In the genomic region with DNA sequence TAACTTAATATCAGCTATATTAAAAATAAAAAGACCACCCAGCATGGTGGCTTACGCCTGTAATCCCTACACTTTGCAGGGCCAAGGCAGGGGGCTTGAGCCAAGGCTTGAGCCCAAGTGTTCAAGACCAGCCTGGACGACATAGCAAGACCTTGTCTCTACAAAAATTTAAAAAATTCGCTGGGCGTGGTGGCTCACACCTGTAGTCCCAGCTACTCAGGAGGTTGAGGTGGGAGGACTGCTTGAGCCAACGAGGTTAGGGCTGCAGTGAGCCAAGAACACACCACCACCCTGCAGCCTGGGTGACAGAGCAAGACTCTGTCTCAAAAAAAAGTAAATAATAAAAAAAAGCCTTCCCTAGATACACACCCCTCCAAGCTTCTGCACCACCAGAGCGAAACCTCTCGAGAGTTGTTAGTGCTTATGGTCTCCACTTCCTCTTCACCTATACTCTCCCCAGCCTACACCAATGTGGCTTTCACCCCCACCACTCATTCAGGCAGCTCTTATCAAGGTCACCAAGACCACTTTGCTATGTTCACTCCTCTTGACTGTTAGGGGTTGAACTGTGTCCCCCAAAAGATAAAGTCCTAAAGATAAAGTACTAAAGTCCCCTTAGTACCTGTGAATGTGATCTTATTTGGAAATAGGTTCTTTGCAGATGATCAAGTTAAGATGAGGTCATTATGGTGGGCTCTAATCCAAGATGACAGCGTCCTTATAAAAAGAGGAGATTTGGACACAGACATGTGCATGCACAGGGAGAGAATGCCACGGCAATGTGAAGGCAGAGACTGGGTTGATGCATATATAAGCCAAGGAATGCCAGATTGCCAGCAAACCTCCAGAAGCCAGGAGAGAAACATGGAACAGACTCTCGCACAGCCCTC, we compare ENCODE assay signal across 9 cellular contexts. TPM values are rescaled to one million over a fixed set of nuclear protein-coding genes. Genes with fewer than 3 reads are reported as not detected.
DNase-seq lines count a peak whose midpoint lies in the region; ATAC-seq, FAIRE-seq and TF ChIP-seq lines count a peak whose summit lies in the region.
"Had no signal": no experiment of that assay in that cellular context is flagged by ENCODE, and none has a peak within 500 bp of the region (broad histone marks: within the 10 kb centered on the region; RNA-seq: fewer than 3 reads in every experiment).

No MANE protein-coding gene starts in this region.

- peaks cover 16% of the 10 kb centered on the region; the same call in 1 of the 2 replicates for H3K4me1 ChIP-seq in HEK293 (ENCODE audit: control insufficient read depth, insufficient read depth, low read length)
- peaks cover 29% of the 10 kb centered on the region for H3K4me1 ChIP-seq in astrocyte (ENCODE audit: insufficient read depth, low read length)
- peaks cover 30% of the 10 kb centered on the region for H3K4me1 ChIP-seq in mesodermal cell (ENCODE audit: control insufficient read depth, insufficient read depth, low read length, poor library complexity, severe bottlenecking)
- no peaks in the 10 kb centered on the region; the same call in 1 of the 2 replicates for H3K4me1 ChIP-seq in Karpas-422 (ENCODE audit: low read length)

- H3K79me2 ChIP-seq in astrocyte (ENCODE audit: insufficient read depth, low read length) (no peaks in the 10 kb centered on the region), Karpas-422 (ENCODE audit: low read length) (no peaks in the 10 kb centered on the region)

- FAIRE-seq in astrocyte (lab: Jason Lieb, UNC): no peak

- no peaks in the 10 kb centered on the region; the same call in 1 of the 2 replicates for H3K9me3 ChIP-seq in AG04450 (ENCODE audit: control insufficient read depth, insufficient read depth, low read length)
- no peaks in the 10 kb centered on the region for H3K9me3 ChIP-seq in HEK293 (ENCODE audit: control insufficient read depth, insufficient read depth, low read depth, low read length)
- no peaks in the 10 kb centered on the region for H3K9me3 ChIP-seq in astrocyte (ENCODE audit: insufficient read depth, low read depth, low read length)
- H3K9me3 ChIP-seq in mesodermal cell (ENCODE audit: control insufficient read depth, low read length): no peaks in the 10 kb centered on the region
- H3K9me3 ChIP-seq in Karpas-422 (ENCODE audit: low read length): no peaks in the 10 kb centered on the region

- TF ChIP-seq CTCF in AG04450 (IDR thresholded peaks at IDR 0.05; ENCODE audit: low read depth, low read length) (no peak), HEK293 (tag by site-specific recombination; IDR thresholded peaks at IDR 0.05) (no peak), astrocyte (IDR thresholded peaks at IDR 0.05; ENCODE audit: insufficient read depth, low read depth, low read length) (no peak)

- DNase-seq in AG04450 (ENCODE audit: low read depth, low spot score) (no peak), astrocyte (ENCODE audit: low read depth) (peak; percentile 46), Karpas-422 (no peak), hypothalamus (lab: John Stamatoyannopoulos, UW) (no peak), NCI-H2107 (lab: John Stamatoyannopoulos, UW) (no peak)
- DNase-seq: NCI-H1694 had no signal

- peak overlapping the region; percentile 71 for H3K9ac ChIP-seq in astrocyte (ENCODE audit: low read length)
- no peak overlapping the region for H3K9ac ChIP-seq in Karpas-422 (ENCODE audit: low read length)

- H3K27ac ChIP-seq in AG04450 (ENCODE audit: low read depth, low read length) (peak overlapping the region; percentile 90), HEK293 (ENCODE audit: extremely low read depth, low read depth, low read length) (no peak overlapping the region), astrocyte (ENCODE audit: low read depth, low read length) (peak overlapping the region; percentile 86), mesodermal cell (ENCODE audit: low read depth, low read length, severe bottlenecking) (peak overlapping the region; percentile 94), Karpas-422 (ENCODE audit: low read length) (no peak overlapping the region)

- H3K4me2 ChIP-seq in astrocyte (ENCODE audit: low read length) (peak overlapping the region; percentile 82), Karpas-422 (ENCODE audit: low read depth, low read length, poor library complexity, severe bottlenecking) (no peak overlapping the region)

- H3K27ac Mint-ChIP-seq in astrocyte (ENCODE audit: unreplicated experiment): peak overlapping the region; percentile 97

- H3K4me3 ChIP-seq in AG04450 (ENCODE audit: low read depth, low read length) (no peak overlapping the region), HEK293 (ENCODE audit: low read depth, low read length) (no peak overlapping the region), astrocyte (ENCODE audit: insufficient read depth, low read depth, low read length) (no peak overlapping the region), mesodermal cell (ENCODE audit: extremely low read depth, insufficient read depth, low read length, poor library complexity, severe bottlenecking) (no peak overlapping the region), Karpas-422 (ENCODE audit: low read length) (no peak overlapping the region)

- no peaks in the 10 kb centered on the region for H3K27me3 Mint-ChIP-seq in astrocyte (ENCODE audit: low read depth, unreplicated experiment)

- H3K4me1 Mint-ChIP-seq in astrocyte (ENCODE audit: low read depth, unreplicated experiment): peaks cover 31% of the 10 kb centered on the region

- WGBS in mesodermal cell (ENCODE audit: insufficient coverage in 2 of 2), 2 experiments: 92 to 99% methylated on average over 7 to 10 of the region's 10 CpGs

- H3K36me3 ChIP-seq in HEK293 (ENCODE audit: control insufficient read depth in 2 of 2, insufficient read depth in 1 of 2, low read length in 2 of 2) (peaks cover 0 to 3% of the 10 kb centered on the region in 2 experiments; a peak in 1 of 3 replicates), astrocyte (ENCODE audit: insufficient read depth, low read length) (no peaks in the 10 kb centered on the region), mesodermal cell (ENCODE audit: control insufficient read depth, insufficient read depth, low read length) (peaks cover 16% of the 10 kb centered on the region), Karpas-422 (ENCODE audit: insufficient read depth, low read length) (no peaks in the 10 kb centered on the region)

- H3K36me3 Mint-ChIP-seq in astrocyte (ENCODE audit: low read depth, unreplicated experiment): peaks cover 18% of the 10 kb centered on the region

- POLR2A ChIA-PET in AG04450 (lab: Yijun Ruan, JAX) (interaction anchor here (1.2 to 1.4 kb wide), 3 partner anchors 13 to 69 kb away, joined by 3 to 4 read pairs (median 3); no protein-coding TSS in a partner anchor), HEK293 (lab: Yijun Ruan, JAX) (interaction anchor here (1.3 to 1.5 kb wide), 3 partner anchors 76 to 98 kb away, joined by 4 to 6 read pairs (median 5); a partner anchor contains a TSS)

- CTCF ChIA-PET in AG04450 (lab: Charles Lee) (interaction anchor here (1.6 to 3.0 kb wide), 2 partner anchors 13 to 20 kb away, joined by 8 to 12 read pairs; no protein-coding TSS in a partner anchor), HEK293 (lab: Yijun Ruan, JAX) (interaction anchor here (0.6 to 7.5 kb wide), 7 partner anchors 14 to 1449 kb away, joined by 3 to 55 read pairs (median 5); no protein-coding TSS in a partner anchor)

- no peaks in the 10 kb centered on the region for H3K9me2 ChIP-seq in Karpas-422 (replicated peaks; ENCODE audit: insufficient read depth, low read length)

- H2AFZ ChIP-seq in astrocyte (ENCODE audit: low read depth, low read length) (no peak overlapping the region), Karpas-422 (ENCODE audit: low read length) (no peak overlapping the region)

- no peaks in the 10 kb centered on the region for H3K9me3 Mint-ChIP-seq in astrocyte (ENCODE audit: unreplicated experiment)

- H4K20me1 ChIP-seq in astrocyte (ENCODE audit: insufficient read depth, low read length) (no peaks in the 10 kb centered on the region), Karpas-422 (ENCODE audit: insufficient read depth, low read depth, low read length) (no peaks in the 10 kb centered on the region)

- no peak for ATAC-seq in HG02798 (IDR thresholded peaks at IDR 0.05; ENCODE audit: poor library complexity, unreplicated experiment)

- H3K4me3 Mint-ChIP-seq in astrocyte (ENCODE audit: unreplicated experiment): peak overlapping the region; percentile 20

- H3K27me3 ChIP-seq in AG04450 (ENCODE audit: control insufficient read depth, insufficient read depth, low read length) (no peaks in the 10 kb centered on the region), astrocyte (ENCODE audit: insufficient read depth, low read length) (no peaks in the 10 kb centered on the region), Karpas-422 (ENCODE audit: low read length) (no peaks in the 10 kb centered on the region)

TF ChIP-seq in HEK293, 187 proteins besides CTCF, POLR2A, EP300 and RAD21 (continues in another document):
- TF ChIP-seq ZNF311 (tag by site-specific recombination; IDR thresholded peaks at IDR 0.05; ENCODE audit: borderline replicate concordance): no peak

RNA-seq across cellular contexts. Expression of a gene that starts 6.8 kb away (rescaled TPM):
- 25.4 and 28.4 TPM in 2 replicates for polyA plus RNA-seq in AG04450 (2011; rRNA removed)
- polyA minus RNA-seq in AG04450 (2011; rRNA and poly(A)+ RNA removed): 40.7 and 41.5 TPM in 2 replicates
- 38.8 and 40.0 TPM in 2 replicates for total RNA-seq in astrocyte
- polyA plus RNA-seq in mesodermal cell (2013, experiment 1 of 2): 22.3 TPM
- 22.4 TPM for polyA plus RNA-seq in mesodermal cell (2013, experiment 2 of 2)
- 34.7 and 53.5 TPM in 2 replicates for total RNA-seq in Karpas-422 (2014; rRNA removed; shearing (Covaris generic); ENCODE audit: low replicate concordance)

RNA-seq across cellular contexts. Expression of a gene that starts 58.7 kb away (rescaled TPM):
- 6.8 and 7.7 TPM in 2 replicates for polyA plus RNA-seq in AG04450 (2011; rRNA removed)
- 6.6 and 6.9 TPM in 2 replicates for polyA minus RNA-seq in AG04450 (2011; rRNA and poly(A)+ RNA removed)
- 1.5 and 2.7 TPM in 2 replicates for total RNA-seq in astrocyte
- 7.6 TPM for polyA plus RNA-seq in mesodermal cell (2013, experiment 1 of 2)
- 9.2 TPM for polyA plus RNA-seq in mesodermal cell (2013, experiment 2 of 2)
- total RNA-seq in Karpas-422 (2014; rRNA removed; shearing (Covaris generic); ENCODE audit: low replicate concordance): 0.30 TPM in 1 of 2 replicates, not detected in the other

Comparison
In these comparisons a context has a peak if more than half of its experiments do, and no peak if none do; other contexts are left out.
1. H3K27ac ChIP-seq: peak in AG04450 (single experiment), astrocyte (single experiment) and mesodermal cell (single experiment); none in HEK293 (single experiment) and Karpas-422 (single experiment).